Comparison of ENCODE assay signal across 9 cellular contexts in genomic region chr5:139745121-139745799, GRCh38. TPM values are rescaled to one million over a fixed set of nuclear protein-coding genes. Genes with fewer than 3 reads are reported as not detected.
DNase-seq lines count a peak whose midpoint lies in the region; ATAC-seq and TF ChIP-seq lines count a peak whose summit lies in the region.
"Had no signal": no experiment of that assay in that cellular context is flagged by ENCODE, and none has a peak within 500 bp of the region (broad histone marks: within the 10 kb centered on the region; RNA-seq: fewer than 3 reads in every experiment).

No MANE protein-coding gene starts in this region.

- H3K4me3 ChIP-seq in AG04449 (ENCODE audit: low read depth, low read length) = no peak overlapping the region
- no peak overlapping the region for H3K4me3 ChIP-seq in fibroblast of the aortic adventitia (ENCODE audit: low read depth, low read length)
- H3K4me3 ChIP-seq in gastrocnemius medialis = peak overlapping the region in 1 of 4 donors; percentile 74

- peak overlapping the region in 3 of 4 donors; percentile 27 to 44 (median 32) for H3K27ac ChIP-seq in gastrocnemius medialis
- H3K27ac ChIP-seq: HL-60 had no signal

- H3K4me1 ChIP-seq in gastrocnemius medialis = peaks cover 24 to 27% of the 10 kb centered on the region in 2 donors

- H3K9me3 ChIP-seq in gastrocnemius medialis = no peaks in the 10 kb centered on the region

- intact Hi-C loops in gastrocnemius medialis (cut with DNase I; ENCODE audit: low total_unique reads) = loop anchor here (5.0 kb wide), 2 partner anchors 48 to 108 kb away; no protein-coding TSS in a partner anchor

- CTCF ChIA-PET in AG04449 (lab: Yijun Ruan, JAX) = interaction anchor here (0.9 to 3.0 kb wide), 7 partner anchors 10 to 112 kb away, joined by 3 to 16 read pairs (median 5); no protein-coding TSS in a partner anchor

- H3K27me3 ChIP-seq in gastrocnemius medialis = peaks cover 22 to 23% (median 23%) of the 10 kb centered on the region in 3 donors

- TF ChIP-seq POLR2A in gastrocnemius medialis (IDR thresholded peaks at IDR 0.05) = no peak

- H3K36me3 ChIP-seq in gastrocnemius medialis = no peaks in the 10 kb centered on the region

- peak; percentile 12 to 15 for ATAC-seq in gastrocnemius medialis
- no peak for ATAC-seq in GM21447 (IDR thresholded peaks at IDR 0.05; ENCODE audit: unreplicated experiment)
- no peak for ATAC-seq in GM21717 (IDR thresholded peaks at IDR 0.05; ENCODE audit: unreplicated experiment)

- TF ChIP-seq CTCF in AG04449 (IDR thresholded peaks at IDR 0.05; ENCODE audit: insufficient read depth, low read length, missing control alignments) (no peak), fibroblast of the aortic adventitia (IDR thresholded peaks at IDR 0.05; ENCODE audit: insufficient read depth, low read length) (no peak), gastrocnemius medialis (IDR thresholded peaks at IDR 0.05 in 4 of 5, conservative IDR thresholded peaks at IDR 0.05 in 1 of 5) (no peak)

- DNase-seq in AG04449 (ENCODE audit: low read depth, low spot score) (peak; percentile 71), GM04504 (ENCODE audit: low read depth) (peak; percentile 74), RPMI7951 (ENCODE audit: low read depth) (peak; percentile 85), fibroblast of the aortic adventitia (ENCODE audit: low read depth) (peak; percentile 86), gastrocnemius medialis (peak in 1 of 2 donors; percentile 46), NCI-H2107 (lab: John Stamatoyannopoulos, UW) (no peak)

- POLR2A ChIA-PET in AG04449 (lab: Yijun Ruan, JAX) = interaction anchor here (0.5 kb wide), 1 partner anchor 14 kb away, joined by 3 read pairs; no protein-coding TSS in a partner anchor

- in situ Hi-C loops in gastrocnemius medialis (cut with MboI; ENCODE audit: low sequenced_read_pairs in 4 of 4) = no loop called here

RNA-seq across cellular contexts. Expression of gene PSD2, which starts 50.3 kb away (rescaled TPM):
- total RNA-seq in RPMI7951 (2014; rRNA removed; shearing (Covaris generic)) = not detected in 2 replicates
- total RNA-seq in fibroblast of the aortic adventitia (ENCODE audit: low replicate concordance) (0.08 TPM in 1 of 2 replicates, not detected in the other), gastrocnemius medialis (under 1 TPM in 1 of 4 donors, not detected in 3; 0.10 TPM)

Comparison
In these comparisons a context has a peak if more than half of its experiments do, and no peak if none do; other contexts are left out.
1. ATAC-seq: peak in gastrocnemius medialis (2 of 2); none in GM21447 (single experiment) and GM21717 (single experiment).